23 cellular contexts compared by ENCODE assay signal in genomic region chr4:41975341-41975740, GRCh38. TPM values are rescaled to one million over a fixed set of nuclear protein-coding genes. Genes with fewer than 3 reads are reported as not detected.
A peak's percentile ranks its signal among the peaks of the same experiment; 100 is the strongest.
DNase-seq lines count a peak whose midpoint lies in the region; ATAC-seq and TF ChIP-seq lines count a peak whose summit lies in the region.
"Had no signal": no experiment of that assay in that cellular context is flagged by ENCODE, and none has a peak within 500 bp of the region (broad histone marks: within the 10 kb centered on the region; RNA-seq: fewer than 3 reads in every experiment).

No MANE protein-coding gene starts in this region.

- H3K36me3 Mint-ChIP-seq in activated CD4-positive, alpha-beta T cell treated with anti-CD3 and anti-CD28 coated beads for 36 hours (ENCODE audit: low read depth): peaks cover 2% of the 10 kb centered on the region
- peaks cover 5% of the 10 kb centered on the region for H3K36me3 Mint-ChIP-seq in endothelial cell (ENCODE audit: low read depth, unreplicated experiment)
- H3K36me3 Mint-ChIP-seq: CD14-positive monocyte; CD8-positive, alpha-beta memory T cell had no signal

- H3K4me3 Mint-ChIP-seq in activated CD4-positive, alpha-beta T cell treated with anti-CD3 and anti-CD28 coated beads for 36 hours: no peak overlapping the region
- H3K4me3 Mint-ChIP-seq in stimulated activated naive CD8-positive, alpha-beta T cell treated with anti-CD3 and anti-CD28 coated beads, Interleukin-15, amount 100 ng/mL, for 72 hours: no peak overlapping the region
- H3K4me3 Mint-ChIP-seq in endothelial cell (ENCODE audit: unreplicated experiment): no peak overlapping the region
- H3K4me3 Mint-ChIP-seq: CD14-positive monocyte; CD4-positive, alpha-beta T cell; CD8-positive, alpha-beta memory T cell had no signal

- POLR2A ChIA-PET in activated CD4-positive, alpha-beta T cell treated with anti-CD3 and anti-CD28 coated beads for 36 hours (lab: Charles Lee): no interaction called here

- H3K27ac Mint-ChIP-seq in activated CD4-positive, alpha-beta T cell treated with anti-CD3 and anti-CD28 coated beads for 36 hours: no peak overlapping the region
- H3K27ac Mint-ChIP-seq in stimulated activated naive CD8-positive, alpha-beta T cell treated with anti-CD3 and anti-CD28 coated beads, Interleukin-15, amount 100 ng/mL, for 72 hours: no peak overlapping the region
- H3K27ac Mint-ChIP-seq in endothelial cell (ENCODE audit: unreplicated experiment): peak overlapping the region; percentile 7
- H3K27ac Mint-ChIP-seq: CD4-positive, alpha-beta T cell; CD8-positive, alpha-beta memory T cell had no signal

- H3K27me3 Mint-ChIP-seq in activated CD4-positive, alpha-beta T cell treated with anti-CD3 and anti-CD28 coated beads for 36 hours: peaks cover 3% of the 10 kb centered on the region
- H3K27me3 Mint-ChIP-seq in stimulated activated naive CD8-positive, alpha-beta T cell treated with anti-CD3 and anti-CD28 coated beads, Interleukin-15, amount 100 ng/mL, for 72 hours: peaks cover 13% of the 10 kb centered on the region
- H3K27me3 Mint-ChIP-seq in endothelial cell (ENCODE audit: unreplicated experiment): peaks cover 3% of the 10 kb centered on the region

- CTCF ChIA-PET in activated CD4-positive, alpha-beta T cell treated with anti-CD3 and anti-CD28 coated beads for 36 hours (lab: Charles Lee): interaction anchor here (2.0 kb wide), 1 partner anchor 11 kb away, joined by 5 read pairs; no protein-coding TSS in a partner anchor

- H3K9me3 Mint-ChIP-seq in activated CD4-positive, alpha-beta T cell treated with anti-CD3 and anti-CD28 coated beads for 36 hours (ENCODE audit: low read depth): peaks cover 2% of the 10 kb centered on the region
- peaks cover 0 to 8% of the 10 kb centered on the region in 2 donors for H3K9me3 Mint-ChIP-seq in stimulated activated naive CD8-positive, alpha-beta T cell treated with anti-CD3 and anti-CD28 coated beads, Interleukin-15, amount 100 ng/mL, for 72 hours
- H3K9me3 Mint-ChIP-seq in endothelial cell (ENCODE audit: unreplicated experiment): no peaks in the 10 kb centered on the region
- H3K9me3 Mint-ChIP-seq: CD4-positive, alpha-beta T cell had no signal

- intact Hi-C loops in activated CD4-positive, alpha-beta T cell treated with anti-CD3 and anti-CD28 coated beads for 36 hours (cut with DNase I, micrococcal nuclease): no loop called here

- peak; percentile 44 for ATAC-seq in activated CD4-positive, alpha-beta T cell treated with anti-CD3 and anti-CD28 coated beads for 36 hours
- peak; percentile 59 for ATAC-seq in stimulated activated naive CD8-positive, alpha-beta T cell treated with anti-CD3 and anti-CD28 coated beads, Interleukin-15, Interleukin-2, amounts not matched to agents 100 U/mL and 50 U/mL, for 24 hours
- no peak for ATAC-seq in stimulated activated naive CD8-positive, alpha-beta T cell treated with anti-CD3 and anti-CD28 coated beads, Interleukin-15, amount 100 ng/mL, for 72 hours
- ATAC-seq in HG03342 (IDR thresholded peaks at IDR 0.05; ENCODE audit: unreplicated experiment): no peak
- ATAC-seq: A549, GM12878 had no signal

- no peak for DNase-seq in activated CD4-positive, alpha-beta T cell treated with anti-CD3 and anti-CD28 coated beads for 36 hours
- DNase-seq in activated CD4-positive, alpha-beta T cell treated with anti-CD3 and anti-CD28 coated beads for 48 hours: no peak
- no peak for DNase-seq in stimulated activated naive CD8-positive, alpha-beta T cell treated with anti-CD3 and anti-CD28 coated beads, Interleukin-15, Interleukin-2, amounts not matched to agents 100 U/mL and 50 U/mL, for 24 hours
- DNase-seq in stimulated activated naive CD8-positive, alpha-beta T cell treated with anti-CD3 and anti-CD28 coated beads, Interleukin-15, amount 100 ng/mL, for 72 hours: no peak
- DNase-seq in endothelial cell (ENCODE audit: low spot score): no peak
- DNase-seq in NCI-H524 (lab: John Stamatoyannopoulos, UW): no peak
- DNase-seq: 8988T; ACHN; AML-193; BE2C; CD4-positive, alpha-beta T cell; CD8-positive, alpha-beta memory T cell; DMS 273 treated with DMSO at 0.1 percent for 48 hours; DMS79; EL; GDM1; GM23248; H7; HCEC 1CT had no signal

- no peak for TF ChIP-seq CTCF in endothelial cell (IDR thresholded peaks at IDR 0.05; ENCODE audit: unreplicated experiment)

- peaks cover 6% of the 10 kb centered on the region for H3K4me1 Mint-ChIP-seq in activated CD4-positive, alpha-beta T cell treated with anti-CD3 and anti-CD28 coated beads for 36 hours
- H3K4me1 Mint-ChIP-seq in stimulated activated naive CD8-positive, alpha-beta T cell treated with anti-CD3 and anti-CD28 coated beads, Interleukin-15, amount 100 ng/mL, for 72 hours: peaks cover 6% of the 10 kb centered on the region
- H3K4me1 Mint-ChIP-seq in endothelial cell (ENCODE audit: unreplicated experiment): peaks cover 15% of the 10 kb centered on the region
- H3K4me1 Mint-ChIP-seq: CD8-positive, alpha-beta memory T cell had no signal

RNA-seq across cellular contexts. Expression of gene DCAF4L1, which starts 6.2 kb away (rescaled TPM):
- under 1 TPM; 0.19 to 0.25 TPM for total RNA-seq in activated CD4-positive, alpha-beta T cell treated with anti-CD3 and anti-CD28 coated beads for 36 hours
- total RNA-seq in endothelial cell (ENCODE audit: unreplicated experiment): 0.44 TPM
- total RNA-seq: GM23248 had no signal

RNA-seq across cellular contexts. Expression of gene SLC30A9, which starts 15.0 kb away (rescaled TPM):
- 10 to 100 TPM; 55.8 to 59.6 TPM for total RNA-seq in activated CD4-positive, alpha-beta T cell treated with anti-CD3 and anti-CD28 coated beads for 36 hours
- 53.6 TPM for total RNA-seq in endothelial cell (ENCODE audit: unreplicated experiment)

RNA-seq across cellular contexts. Expression of gene TMEM33, which starts 40.1 kb away (rescaled TPM):
- 10 to 100 TPM; 43.8 to 57.2 TPM for total RNA-seq in activated CD4-positive, alpha-beta T cell treated with anti-CD3 and anti-CD28 coated beads for 36 hours
- total RNA-seq in endothelial cell (ENCODE audit: unreplicated experiment): 59.6 TPM

Comparison
In these comparisons a context has a peak if more than half of its experiments do, and no peak if none do; other contexts are left out.
1. ATAC-seq: peak in activated CD4-positive, alpha-beta T cell treated with anti-CD3 and anti-CD28 coated beads for 36 hours (single experiment) and stimulated activated naive CD8-positive, alpha-beta T cell treated with anti-CD3 and anti-CD28 coated beads, Interleukin-15, Interleukin-2, amounts not matched to agents 100 U/mL and 50 U/mL, for 24 hours (single experiment); none in stimulated activated naive CD8-positive, alpha-beta T cell treated with anti-CD3 and anti-CD28 coated beads, Interleukin-15, amount 100 ng/mL, for 72 hours (single experiment) and HG03342 (single experiment).